ENCODE assay signal across 21 cellular contexts in the genomic region with DNA sequence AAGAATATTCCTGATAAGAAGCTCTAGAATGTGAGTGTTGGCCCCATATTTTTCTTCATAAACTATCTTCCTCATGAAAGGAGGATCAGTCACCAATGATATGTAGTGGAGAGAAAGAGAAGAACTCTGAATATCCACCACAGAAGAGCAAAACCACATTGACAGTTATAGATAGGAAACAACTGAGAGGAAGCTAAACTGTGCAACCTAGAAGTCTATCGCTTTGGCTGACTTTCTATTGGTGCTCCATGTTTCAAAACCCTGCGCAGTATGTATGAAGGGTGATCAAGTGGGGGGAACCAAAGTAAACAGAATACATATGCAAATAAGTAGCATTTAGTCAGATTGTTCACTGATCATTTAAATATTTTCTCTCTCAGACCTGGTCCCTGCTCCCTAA.
A peak's percentile ranks its signal among the peaks of the same experiment; 100 is the strongest.
DNase-seq lines count a peak whose midpoint lies in the region; ATAC-seq and TF ChIP-seq lines count a peak whose summit lies in the region.
"Had no signal": no experiment of that assay in that cellular context is flagged by ENCODE, and none has a peak within 500 bp of the region (broad histone marks: within the 10 kb centered on the region; RNA-seq: fewer than 3 reads in every experiment).

No MANE protein-coding gene starts in this region.

- peak overlapping the region; percentile 12 for H3K27ac Mint-ChIP-seq in T-helper 1 cell treated with Interleukin-12 subunit alpha and Interleukin-12 subunit beta and Interleukin-4 antibody, amounts not matched to agents 30 μg/mL and 1 μg/mL, for 36 hours
- H3K27ac Mint-ChIP-seq in stimulated activated effector memory CD8-positive, alpha-beta T cell treated with anti-CD3 and anti-CD28 coated beads, Interleukin-12 subunit alpha, Interleukin-12 subunit beta, amount 100 ng/mL, for 72 hours = no peak overlapping the region
- H3K27ac Mint-ChIP-seq: activated CD4-positive, alpha-beta memory T cell treated with anti-CD3 and anti-CD28 coated beads for 36 hours; activated naive CD8-positive, alpha-beta T cell treated with anti-CD3 and anti-CD28 coated beads, Interleukin-2, amount 50 U/mL, for 24 hours; brain; CD8-positive, alpha-beta T cell; T-helper 17 cell had no signal

- peaks cover 29% of the 10 kb centered on the region for H3K4me1 Mint-ChIP-seq in T-helper 1 cell treated with Interleukin-12 subunit alpha and Interleukin-12 subunit beta and Interleukin-4 antibody, amounts not matched to agents 30 μg/mL and 1 μg/mL, for 36 hours (ENCODE audit: low read depth)
- peaks cover 5% of the 10 kb centered on the region for H3K4me1 Mint-ChIP-seq in stimulated activated effector memory CD8-positive, alpha-beta T cell treated with anti-CD3 and anti-CD28 coated beads, Interleukin-12 subunit alpha, Interleukin-12 subunit beta, amount 100 ng/mL, for 72 hours
- H3K4me1 Mint-ChIP-seq: brain had no signal

- no peaks in the 10 kb centered on the region for H3K27me3 Mint-ChIP-seq in T-helper 1 cell treated with Interleukin-12 subunit alpha and Interleukin-12 subunit beta and Interleukin-4 antibody, amounts not matched to agents 30 μg/mL and 1 μg/mL, for 36 hours (ENCODE audit: low read depth)

- H3K9me3 Mint-ChIP-seq in T-helper 1 cell treated with Interleukin-12 subunit alpha and Interleukin-12 subunit beta and Interleukin-4 antibody, amounts not matched to agents 30 μg/mL and 1 μg/mL, for 36 hours = peaks cover 15% of the 10 kb centered on the region
- H3K9me3 Mint-ChIP-seq in stimulated activated effector memory CD8-positive, alpha-beta T cell treated with anti-CD3 and anti-CD28 coated beads, Interleukin-12 subunit alpha, Interleukin-12 subunit beta, amount 100 ng/mL, for 72 hours = no peaks in the 10 kb centered on the region
- H3K9me3 Mint-ChIP-seq: activated CD4-positive, alpha-beta memory T cell treated with anti-CD3 and anti-CD28 coated beads for 36 hours; activated naive CD8-positive, alpha-beta T cell treated with anti-CD3 and anti-CD28 coated beads, Interleukin-2, amount 50 U/mL, for 24 hours; CD8-positive, alpha-beta T cell had no signal

- H3K27ac ChIP-seq in HL-60 (replicated peaks) = peak overlapping the region; percentile 87
- H3K27ac ChIP-seq: gastrocnemius medialis, psoas muscle, suprapubic skin, vagina had no signal

- no peak overlapping the region for H3K4me3 ChIP-seq in HL-60 (replicated peaks; ENCODE audit: insufficient read depth, low read length)
- H3K4me3 ChIP-seq: esophagus squamous epithelium, gastrocnemius medialis, psoas muscle, suprapubic skin, vagina had no signal

- H3K36me3 Mint-ChIP-seq in T-helper 1 cell treated with Interleukin-12 subunit alpha and Interleukin-12 subunit beta and Interleukin-4 antibody, amounts not matched to agents 30 μg/mL and 1 μg/mL, for 36 hours (ENCODE audit: low read depth) = peaks cover 11% of the 10 kb centered on the region
- H3K36me3 Mint-ChIP-seq in stimulated activated effector memory CD8-positive, alpha-beta T cell treated with anti-CD3 and anti-CD28 coated beads, Interleukin-12 subunit alpha, Interleukin-12 subunit beta, amount 100 ng/mL, for 72 hours = no peaks in the 10 kb centered on the region
- H3K36me3 Mint-ChIP-seq: activated CD4-positive, alpha-beta memory T cell treated with anti-CD3 and anti-CD28 coated beads for 36 hours; brain; CD8-positive, alpha-beta T cell had no signal

- TF ChIP-seq CTCF in HL-60 (IDR thresholded peaks at IDR 0.05; ENCODE audit: insufficient read depth, low read length) = no peak

- H3K4me3 Mint-ChIP-seq in T-helper 1 cell treated with Interleukin-12 subunit alpha and Interleukin-12 subunit beta and Interleukin-4 antibody, amounts not matched to agents 30 μg/mL and 1 μg/mL, for 36 hours = no peak overlapping the region
- no peak overlapping the region for H3K4me3 Mint-ChIP-seq in stimulated activated effector memory CD8-positive, alpha-beta T cell treated with anti-CD3 and anti-CD28 coated beads, Interleukin-12 subunit alpha, Interleukin-12 subunit beta, amount 100 ng/mL, for 72 hours
- H3K4me3 Mint-ChIP-seq: activated CD4-positive, alpha-beta memory T cell treated with anti-CD3 and anti-CD28 coated beads for 36 hours; activated naive CD8-positive, alpha-beta T cell treated with anti-CD3 and anti-CD28 coated beads, Interleukin-2, amount 50 U/mL, for 24 hours; brain; CD8-positive, alpha-beta T cell; T-helper 17 cell had no signal

- H3K27me3 ChIP-seq in HL-60 (ENCODE audit: insufficient read depth, poor library complexity, severe bottlenecking) = no peaks in the 10 kb centered on the region
- H3K27me3 ChIP-seq: esophagus squamous epithelium, gastrocnemius medialis, suprapubic skin, vagina had no signal

- peak in 1 of 2 experiments; percentile 79 for DNase-seq in HL-60 (ENCODE audit: low read depth in 1 of 2, low spot score in 1 of 2)
- DNase-seq in MV-4-11 (lab: John Stamatoyannopoulos, UW) = peak; percentile 93
- no peak for DNase-seq in stimulated activated effector memory CD8-positive, alpha-beta T cell treated with anti-CD3 and anti-CD28 coated beads, Interleukin-12 subunit alpha, Interleukin-12 subunit beta, amount 100 ng/mL, for 72 hours (ENCODE audit: low spot score in 2 of 2)
- DNase-seq in NCI-H524 treated with DMSO at 0.1 percent for 48 hours (lab: John Stamatoyannopoulos, UW) = no peak
- no peak for DNase-seq in NCI-H2196 (lab: John Stamatoyannopoulos, UW; ENCODE audit: unreplicated experiment)
- DNase-seq in amniotic stem cell (lab: John Stamatoyannopoulos, UW) = no peak
- DNase-seq: activated CD4-positive, alpha-beta memory T cell treated with anti-CD3 and anti-CD28 coated beads for 36 hours; activated gamma-delta T cell; activated naive CD8-positive, alpha-beta T cell treated with anti-CD3 and anti-CD28 coated beads, Interleukin-2, amount 50 U/mL, for 24 hours; CD8-positive, alpha-beta T cell; esophagus squamous epithelium; gastrocnemius medialis; NCI-H1417; NCI-H510A treated with DMSO at 0.1 percent for 48 hours; psoas muscle; SHP77; T-helper 17 cell had no signal

- ATAC-seq in stimulated activated effector memory CD8-positive, alpha-beta T cell treated with anti-CD3 and anti-CD28 coated beads, Interleukin-12 subunit alpha, Interleukin-12 subunit beta, amount 100 ng/mL, for 72 hours = peak; percentile 32
- ATAC-seq: activated naive CD8-positive, alpha-beta T cell treated with anti-CD3 and anti-CD28 coated beads, Interleukin-2, amount 50 U/mL, for 24 hours; CD8-positive, alpha-beta T cell; gastrocnemius medialis; psoas muscle; T-helper 17 cell had no signal
